In the genomic region with DNA sequence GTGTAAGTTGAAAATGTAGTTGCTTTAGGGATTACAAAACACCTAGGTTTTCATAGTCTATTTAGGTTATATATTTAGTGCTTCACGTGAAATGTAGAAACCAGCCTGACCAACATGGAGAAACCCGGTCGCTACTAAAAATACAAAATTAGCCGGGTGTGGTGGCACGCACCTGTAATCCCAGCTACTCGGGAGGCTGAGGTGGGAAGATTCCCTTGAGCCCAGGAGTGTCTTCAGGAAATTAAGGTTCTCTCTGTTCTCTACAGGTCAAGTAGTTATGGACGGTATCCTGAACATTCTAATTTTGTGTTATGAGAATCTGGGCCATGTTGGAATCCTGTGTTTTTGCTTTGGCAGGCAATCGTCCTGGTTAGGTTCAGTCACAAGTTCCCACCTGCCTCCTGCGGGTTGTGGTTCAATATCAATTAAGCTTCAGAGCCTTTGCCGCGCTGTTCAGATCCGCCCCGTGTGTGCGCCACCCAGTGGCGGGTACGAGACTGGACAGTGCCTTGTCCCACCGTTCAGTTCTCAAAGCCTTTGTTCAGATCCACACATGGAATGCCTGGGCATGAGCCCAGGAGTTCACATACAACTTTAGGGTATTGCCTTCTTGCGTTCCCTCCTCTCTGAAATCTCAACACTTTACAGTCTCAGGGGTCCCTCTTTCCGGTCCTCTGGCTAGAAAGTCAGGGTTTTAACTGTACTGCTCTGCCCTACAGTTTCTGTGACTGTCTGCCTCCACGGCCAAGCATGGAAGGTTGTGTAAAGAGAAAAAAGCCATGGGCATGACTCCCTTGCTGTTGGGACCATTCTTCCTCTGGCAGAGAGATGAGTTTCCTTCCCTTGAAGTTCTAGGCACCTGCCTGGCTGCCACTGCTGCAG, we compare ENCODE assay signal across 8 cellular contexts. TPM values are rescaled to one million over a fixed set of nuclear protein-coding genes. Genes with fewer than 3 reads are reported as not detected.
DNase-seq lines count a peak whose midpoint lies in the region; ATAC-seq and TF ChIP-seq lines count a peak whose summit lies in the region.

No MANE protein-coding gene starts in this region.

- peak; percentile 72 for ATAC-seq in HG03175 (IDR thresholded peaks at IDR 0.05; ENCODE audit: unreplicated experiment)

- no peak overlapping the region for H3K4me3 ChIP-seq in lower leg skin (ENCODE audit: low read depth, poor library complexity, severe bottlenecking)

- POLR2A ChIA-PET in GM10248 (lab: Yijun Ruan, JAX), result interaction anchor here (0.5 kb wide), 1 partner anchor 419 kb away, joined by 4 read pairs; no protein-coding TSS in a partner anchor
- POLR2A ChIA-PET in activated CD4-positive, alpha-beta T cell treated with anti-CD3 and anti-CD28 coated beads, Interleukin-2, amount 10 ng/mL, durations not matched to agents 7 days and 5 days (lab: Charles Lee), result no interaction called here

- H3K36me3 Mint-ChIP-seq in activated CD4-positive, alpha-beta T cell treated with anti-CD3 and anti-CD28 coated beads, Interleukin-2, amount 10 ng/mL, durations not matched to agents 7 days and 5 days (ENCODE audit: low read depth), result peaks cover 5% of the 10 kb centered on the region

- TF ChIP-seq POLR2A in lower leg skin (IDR thresholded peaks at IDR 0.05), result no peak

- TF ChIP-seq CTCF in GM10248 (IDR thresholded peaks at IDR 0.05; ENCODE audit: control extremely low read depth, extremely low read depth, low read depth, missing control alignments) (peak; percentile 94), lower leg skin (IDR thresholded peaks at IDR 0.05) (peak in 1 of 3 donors; percentile 22)

- intact Hi-C loops in lower leg skin (cut with DNase I; ENCODE audit: low total_unique reads), result no loop called here

- DNase-seq in GM10248 (ENCODE audit: extremely low spot score) (peak; percentile 77), NCI-H524 (lab: John Stamatoyannopoulos, UW) (peak; percentile 61 to 79), dedifferentiated amniotic fluid mesenchymal stem cell (ENCODE audit: extremely low spot score) (peak; percentile 57), lower leg skin (ENCODE audit: low spot score in 2 of 2) (peak; percentile 32 to 91), NCI-H128 (lab: John Stamatoyannopoulos, UW; ENCODE audit: unreplicated experiment) (no peak)
- peak; percentile 77 for DNase-seq in activated CD4-positive, alpha-beta T cell treated with anti-CD3 and anti-CD28 coated beads, Interleukin-2, amount 10 ng/mL, durations not matched to agents 7 days and 5 days
- peak; percentile 48 to 67 (median 49) for DNase-seq in stimulated activated CD4-positive, alpha-beta T cell treated with anti-CD3 and anti-CD28 coated beads, TNF-alpha, amount 100 ng/mL, for 24 hours (ENCODE audit: low read depth in 3 of 3)

- H3K9me3 Mint-ChIP-seq in activated CD4-positive, alpha-beta T cell treated with anti-CD3 and anti-CD28 coated beads, Interleukin-2, amount 10 ng/mL, durations not matched to agents 7 days and 5 days, result no peaks in the 10 kb centered on the region

- no peak overlapping the region for H3K4me3 Mint-ChIP-seq in activated CD4-positive, alpha-beta T cell treated with anti-CD3 and anti-CD28 coated beads, Interleukin-2, amount 10 ng/mL, durations not matched to agents 7 days and 5 days

- H3K27me3 Mint-ChIP-seq in activated CD4-positive, alpha-beta T cell treated with anti-CD3 and anti-CD28 coated beads, Interleukin-2, amount 10 ng/mL, durations not matched to agents 7 days and 5 days, result peaks cover 18% of the 10 kb centered on the region

- H3K27ac Mint-ChIP-seq in activated CD4-positive, alpha-beta T cell treated with anti-CD3 and anti-CD28 coated beads, Interleukin-2, amount 10 ng/mL, durations not matched to agents 7 days and 5 days, result no peak overlapping the region

- CTCF ChIA-PET in GM10248 (lab: Yijun Ruan, JAX), result interaction anchor here (0.5 to 3.6 kb wide), 26 partner anchors 12 to 726 kb away, joined by 3 to 42 read pairs (median 3); a partner anchor contains a TSS
- CTCF ChIA-PET in activated CD4-positive, alpha-beta T cell treated with anti-CD3 and anti-CD28 coated beads, Interleukin-2, amount 10 ng/mL, durations not matched to agents 7 days and 5 days (lab: Charles Lee), result interaction anchor here (0.6 to 1.3 kb wide), 8 partner anchors 27 to 756 kb away, joined by 3 to 5 read pairs (median 3); no protein-coding TSS in a partner anchor

- H3K4me1 Mint-ChIP-seq in activated CD4-positive, alpha-beta T cell treated with anti-CD3 and anti-CD28 coated beads, Interleukin-2, amount 10 ng/mL, durations not matched to agents 7 days and 5 days, result peaks cover 8% of the 10 kb centered on the region

- 21 to 27% methylated on average over 20 of the region's 20 CpGs for WGBS in lower leg skin, 2 donors

RNA-seq across cellular contexts. Expression of a gene that starts 41.7 kb away (rescaled TPM):
- total RNA-seq in activated CD4-positive, alpha-beta T cell treated with anti-CD3 and anti-CD28 coated beads, Interleukin-2, amount 10 ng/mL, durations not matched to agents 7 days and 5 days, result 10 to 100 TPM; 18.7 to 19.0 TPM
- total RNA-seq in lower leg skin, result 10 to 100 TPM; 13.5 to 18.5 (median 16.2) TPM
